8 cellular contexts compared by ENCODE assay signal in the genomic region with DNA sequence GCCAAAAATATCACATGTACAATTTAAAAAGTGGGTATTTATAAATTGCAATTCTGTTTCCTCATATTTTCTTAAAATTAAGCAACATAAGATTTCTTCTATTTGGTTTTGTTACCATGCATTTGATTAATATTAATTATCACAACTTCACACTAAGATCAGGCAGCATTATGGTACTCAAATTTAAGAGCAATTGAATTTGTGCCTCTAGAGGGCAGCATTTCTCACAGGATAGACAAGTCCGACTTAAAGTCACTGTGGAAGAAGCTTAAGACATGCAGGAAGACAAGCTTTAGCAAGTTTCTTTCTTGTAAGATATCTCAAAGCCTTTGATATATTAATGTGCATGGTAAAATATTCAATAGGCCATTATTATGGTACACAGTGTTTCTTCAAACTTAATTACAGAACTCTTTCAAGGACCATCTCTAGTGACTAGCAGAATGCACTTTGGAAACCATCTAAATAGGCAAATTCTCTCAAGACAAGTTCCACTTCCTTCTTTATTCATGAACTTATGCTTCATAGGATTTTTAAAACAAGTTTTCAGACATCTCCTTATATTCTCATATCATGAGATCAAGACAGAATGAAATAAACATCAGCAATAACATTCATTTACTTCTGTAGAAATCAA. TPM values are rescaled to one million over a fixed set of nuclear protein-coding genes. Genes with fewer than 3 reads are reported as not detected.
DNase-seq lines count a peak whose midpoint lies in the region; ATAC-seq and TF ChIP-seq lines count a peak whose summit lies in the region.

No MANE protein-coding gene starts in this region.

- no peaks in the 10 kb centered on the region for H3K36me3 ChIP-seq in parathyroid adenoma (ENCODE audit: control insufficient read depth, insufficient read depth, low read length)

- H3K9me3 ChIP-seq in parathyroid adenoma (ENCODE audit: control insufficient read depth, low read length), result no peaks in the 10 kb centered on the region

- H3K27ac Mint-ChIP-seq in activated T-helper 1 cell treated with anti-CD3 and anti-CD28 coated beads, Interleukin-12 subunit alpha, Interleukin-12 subunit beta, Interleukin-2, Interleukin-4 antibody, amounts not matched to agents 30 ng/mL and 10 ng/mL and 1 ng/mL, durations not matched to agents 14 hours and 24 hours and 36 hours, result no peak overlapping the region

- H3K4me3 ChIP-seq in parathyroid adenoma (ENCODE audit: low read depth, low read length), result no peak overlapping the region

- H3K4me1 ChIP-seq in parathyroid adenoma, result no peaks in the 10 kb centered on the region

- H3K27ac ChIP-seq in parathyroid adenoma, result no peak overlapping the region

- no peaks in the 10 kb centered on the region for H3K27me3 Mint-ChIP-seq in activated T-helper 1 cell treated with anti-CD3 and anti-CD28 coated beads, Interleukin-12 subunit alpha, Interleukin-12 subunit beta, Interleukin-2, Interleukin-4 antibody, amounts not matched to agents 30 ng/mL and 10 ng/mL and 1 ng/mL, durations not matched to agents 14 hours and 24 hours and 36 hours (ENCODE audit: insufficient read depth)

- no peak overlapping the region for H3K4me3 Mint-ChIP-seq in activated T-helper 1 cell treated with anti-CD3 and anti-CD28 coated beads, Interleukin-12 subunit alpha, Interleukin-12 subunit beta, Interleukin-2, Interleukin-4 antibody, amounts not matched to agents 30 ng/mL and 10 ng/mL and 1 ng/mL, durations not matched to agents 14 hours and 24 hours and 36 hours

- intact Hi-C loops in activated T-helper 1 cell treated with anti-CD3 and anti-CD28 coated beads, Interleukin-12 subunit alpha, Interleukin-12 subunit beta, Interleukin-2, Interleukin-4 antibody, amounts not matched to agents 30 ng/mL and 10 ng/mL and 1 ng/mL, durations not matched to agents 14 hours and 24 hours and 36 hours (cut with micrococcal nuclease), result loop anchor here (1.0 to 5.0 kb wide), 5 partner anchors 35 to 234 kb away; partner anchors contain the start of gene FBXW7

- peaks cover 2% of the 10 kb centered on the region for H3K36me3 Mint-ChIP-seq in activated T-helper 1 cell treated with anti-CD3 and anti-CD28 coated beads, Interleukin-12 subunit alpha, Interleukin-12 subunit beta, Interleukin-2, Interleukin-4 antibody, amounts not matched to agents 30 ng/mL and 10 ng/mL and 1 ng/mL, durations not matched to agents 14 hours and 24 hours and 36 hours (ENCODE audit: low read depth)

- peak; percentile 68 for TF ChIP-seq CTCF in parathyroid adenoma (IDR thresholded peaks at IDR 0.05)

- H3K4me2 ChIP-seq in parathyroid adenoma (ENCODE audit: low read length), result no peak overlapping the region

- peaks cover under 1% of the 10 kb centered on the region for H3K79me2 ChIP-seq in parathyroid adenoma

- no peak overlapping the region for H2AFZ ChIP-seq in parathyroid adenoma

- no peak overlapping the region for H3K9ac ChIP-seq in parathyroid adenoma

- H3K4me1 Mint-ChIP-seq in activated T-helper 1 cell treated with anti-CD3 and anti-CD28 coated beads, Interleukin-12 subunit alpha, Interleukin-12 subunit beta, Interleukin-2, Interleukin-4 antibody, amounts not matched to agents 30 ng/mL and 10 ng/mL and 1 ng/mL, durations not matched to agents 14 hours and 24 hours and 36 hours (ENCODE audit: low read depth), result peaks cover 27% of the 10 kb centered on the region

- no peaks in the 10 kb centered on the region for H3K9me3 Mint-ChIP-seq in activated T-helper 1 cell treated with anti-CD3 and anti-CD28 coated beads, Interleukin-12 subunit alpha, Interleukin-12 subunit beta, Interleukin-2, Interleukin-4 antibody, amounts not matched to agents 30 ng/mL and 10 ng/mL and 1 ng/mL, durations not matched to agents 14 hours and 24 hours and 36 hours

- ATAC-seq in GM19438 (IDR thresholded peaks at IDR 0.05; ENCODE audit: low read depth, unreplicated experiment), result peak; percentile 64
- peak; percentile 57 for ATAC-seq in HG03571 (IDR thresholded peaks at IDR 0.05; ENCODE audit: unreplicated experiment)
- ATAC-seq in HG03039 (IDR thresholded peaks at IDR 0.05; ENCODE audit: unreplicated experiment), result no peak

- peak; percentile 55 for DNase-seq in DMS114 treated with DMSO at 0.1 percent for 48 hours (lab: John Stamatoyannopoulos, UW; ENCODE audit: unreplicated experiment)
- peak; percentile 75 for DNase-seq in NOMO-1 treated with DMSO at 0.1 percent for 48 hours (lab: John Stamatoyannopoulos, UW; ENCODE audit: unreplicated experiment)
- DNase-seq in activated T-helper 1 cell treated with anti-CD3 and anti-CD28 coated beads, Interleukin-12 subunit alpha, Interleukin-12 subunit beta, Interleukin-2, Interleukin-4 antibody, amounts not matched to agents 30 ng/mL and 10 ng/mL and 1 ng/mL, durations not matched to agents 14 hours and 24 hours and 36 hours (ENCODE audit: low spot score), result peak; percentile 56
- DNase-seq in foreskin melanocyte, result peak; percentile 76

- no peaks in the 10 kb centered on the region for H3K27me3 ChIP-seq in parathyroid adenoma (ENCODE audit: control insufficient read depth, insufficient read depth, low read length)

RNA-seq across cellular contexts. Expression of gene FBXW7, which starts 35.0 kb away (rescaled TPM):
- total RNA-seq in activated T-helper 1 cell treated with anti-CD3 and anti-CD28 coated beads, Interleukin-12 subunit alpha, Interleukin-12 subunit beta, Interleukin-2, Interleukin-4 antibody, amounts not matched to agents 30 ng/mL and 10 ng/mL and 1 ng/mL, durations not matched to agents 14 hours and 24 hours and 36 hours, result 53.0 and 53.3 TPM in 2 replicates
